1 cellular context compared by ENCODE assay signal in genomic region chr10:13348216-13349017, GRCh38.
TF ChIP-seq lines count a peak whose summit lies in the region.

TSS of gene SEPHS1 (minus strand) at chr10:13348293. CDS start at chr10:13344950, 3,343 bp downstream.

TF ChIP-seq in HEK293, 187 proteins besides CTCF, POLR2A, EP300 and RAD21 (continued from another document and continues in another):
- TF ChIP-seq PRDM1 (tag by site-specific recombination; IDR thresholded peaks at IDR 0.05) (no peak), HOXD13 (CRISPR knock-in tag; IDR thresholded peaks at IDR 0.05; ENCODE audit: borderline replicate concordance) (no peak), ZNF23 (tag by site-specific recombination; IDR thresholded peaks at IDR 0.05; ENCODE audit: borderline replicate concordance) (no peak), BCL11B (tag by site-specific recombination; IDR thresholded peaks at IDR 0.05; ENCODE audit: low read depth) (0 out of 2 replicates have a peak, but pooled peaks have one; percentile 35), ZNF677 (tag by site-specific recombination; IDR thresholded peaks at IDR 0.05) (no peak), YY2 (tag by site-specific recombination; IDR thresholded peaks at IDR 0.05) (0 out of 2 replicates have a peak, but pooled peaks have one; percentile 16), ZNF544 (tag by site-specific recombination; IDR thresholded peaks at IDR 0.05) (no peak), ZNF707 (tag by site-specific recombination; IDR thresholded peaks at IDR 0.05) (no peak), ZNF302 (tag by site-specific recombination; IDR thresholded peaks at IDR 0.05; ENCODE audit: low read depth) (no peak), ZNF311 (tag by site-specific recombination; IDR thresholded peaks at IDR 0.05; ENCODE audit: borderline replicate concordance) (no peak), ZNF792 (tag by site-specific recombination; IDR thresholded peaks at IDR 0.05) (0 out of 2 replicates have a peak, but pooled peaks have one; percentile 63), ZBTB26 (tag by site-specific recombination; optimal IDR thresholded peaks at IDR 0.05) (peak; percentile 91), ZNF510 (tag by site-specific recombination; IDR thresholded peaks at IDR 0.05; ENCODE audit: insufficient replicate concordance) (no peak), SP7 (tag by site-specific recombination; IDR thresholded peaks at IDR 0.05) (peak; percentile 56; the same call in 1 of the 2 replicates), ZBTB11 (tag by site-specific recombination; conservative IDR thresholded peaks at IDR 0.05; ENCODE audit: low read depth) (peak; percentile 51), ZNF114 (tag by site-specific recombination; IDR thresholded peaks at IDR 0.05) (no peak), GLI4 (tag by site-specific recombination; IDR thresholded peaks at IDR 0.05) (no peak), SP3 (tag by site-specific recombination; IDR thresholded peaks at IDR 0.05) (peak; percentile 67), ZNF146 (tag by site-specific recombination; IDR thresholded peaks at IDR 0.05) (no peak), ZFP37 (tag by site-specific recombination; IDR thresholded peaks at IDR 0.05) (peak; percentile 56; the same call in 1 of the 2 replicates), ZNF837 (tag by site-specific recombination; IDR thresholded peaks at IDR 0.05) (no peak), ZBTB8A (tag by site-specific recombination; IDR thresholded peaks at IDR 0.05) (peak; percentile 96), ZNF843 (tag by site-specific recombination; IDR thresholded peaks at IDR 0.05) (peak; percentile 39; the same call in 1 of the 2 replicates), ZNF654 (tag by site-specific recombination; IDR thresholded peaks at IDR 0.05; ENCODE audit: low read depth) (no peak), ZNF214 (tag by site-specific recombination; IDR thresholded peaks at IDR 0.05; ENCODE audit: borderline replicate concordance) (no peak), ZNF433 (tag by site-specific recombination; IDR thresholded peaks at IDR 0.05; ENCODE audit: low read depth) (no peak), ZNF416 (tag by site-specific recombination; IDR thresholded peaks at IDR 0.05) (no peak), ZSCAN30 (tag by site-specific recombination; IDR thresholded peaks at IDR 0.05) (peak; percentile 88; the same call in 1 of the 2 replicates), SP2 (tag by site-specific recombination; IDR thresholded peaks at IDR 0.05) (peak; percentile 80), ZNF76 (tag by site-specific recombination; IDR thresholded peaks at IDR 0.05; ENCODE audit: borderline replicate concordance, low read depth) (peak; percentile 52; the same call in 1 of the 2 replicates), ZNF658 (tag by site-specific recombination; IDR thresholded peaks at IDR 0.05) (no peak), ZBTB7A (tag by site-specific recombination; IDR thresholded peaks at IDR 0.05; ENCODE audit: low read depth) (no peak), ZNF184 (tag by site-specific recombination; IDR thresholded peaks at IDR 0.05) (no peak), KLF17 (tag by site-specific recombination; IDR thresholded peaks at IDR 0.05) (peak; percentile 57), ZEB2 (tag by site-specific recombination; IDR thresholded peaks at IDR 0.05) (peak; percentile 91), ZNF24 (tag by site-specific recombination; IDR thresholded peaks at IDR 0.05) (peak; percentile 38; the same call in 1 of the 2 replicates), IKZF3 (tag by site-specific recombination; IDR thresholded peaks at IDR 0.05) (peak; percentile 78), ZNF138 (tag by site-specific recombination; IDR thresholded peaks at IDR 0.05; ENCODE audit: borderline replicate concordance) (no peak), ZXDB (tag by site-specific recombination; IDR thresholded peaks at IDR 0.05) (peak; percentile 87), ZNF514 (tag by site-specific recombination; IDR thresholded peaks at IDR 0.05) (no peak)
- TF ChIP-seq, protein P1, sequence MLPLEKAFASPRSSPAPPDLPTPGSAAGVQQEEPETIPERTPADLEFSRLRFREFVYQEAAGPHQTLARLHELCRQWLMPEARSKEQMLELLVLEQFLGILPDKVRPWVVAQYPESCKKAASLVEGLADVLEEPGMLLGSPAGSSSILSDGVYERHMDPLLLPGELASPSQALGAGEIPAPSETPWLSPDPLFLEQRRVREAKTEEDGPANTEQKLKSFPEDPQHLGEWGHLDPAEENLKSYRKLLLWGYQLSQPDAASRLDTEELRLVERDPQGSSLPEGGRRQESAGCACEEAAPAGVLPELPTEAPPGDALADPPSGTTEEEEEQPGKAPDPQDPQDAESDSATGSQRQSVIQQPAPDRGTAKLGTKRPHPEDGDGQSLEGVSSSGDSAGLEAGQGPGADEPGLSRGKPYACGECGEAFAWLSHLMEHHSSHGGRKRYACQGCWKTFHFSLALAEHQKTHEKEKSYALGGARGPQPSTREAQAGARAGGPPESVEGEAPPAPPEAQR (tag by site-specific recombination; IDR thresholded peaks at IDR 0.05), result no peak
- TF ChIP-seq, protein P2, sequence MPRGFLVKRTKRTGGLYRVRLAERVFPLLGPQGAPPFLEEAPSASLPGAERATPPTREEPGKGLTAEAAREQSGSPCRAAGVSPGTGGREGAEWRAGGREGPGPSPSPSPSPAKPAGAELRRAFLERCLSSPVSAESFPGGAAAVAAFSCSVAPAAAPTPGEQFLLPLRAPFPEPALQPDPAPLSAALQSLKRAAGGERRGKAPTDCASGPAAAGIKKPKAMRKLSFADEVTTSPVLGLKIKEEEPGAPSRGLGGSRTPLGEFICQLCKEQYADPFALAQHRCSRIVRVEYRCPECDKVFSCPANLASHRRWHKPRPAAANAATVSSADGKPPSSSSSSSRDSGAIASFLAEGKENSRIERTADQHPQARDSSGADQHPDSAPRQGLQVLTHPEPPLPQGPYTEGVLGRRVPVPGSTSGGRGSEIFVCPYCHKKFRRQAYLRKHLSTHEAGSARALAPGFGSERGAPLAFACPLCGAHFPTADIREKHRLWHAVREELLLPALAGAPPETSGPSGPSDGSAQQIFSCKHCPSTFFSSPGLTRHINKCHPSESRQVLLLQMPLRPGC (tag by site-specific recombination; IDR thresholded peaks at IDR 0.05), result peak; percentile 56; the same call in 1 of the 2 replicates
- TF ChIP-seq, protein P3, sequence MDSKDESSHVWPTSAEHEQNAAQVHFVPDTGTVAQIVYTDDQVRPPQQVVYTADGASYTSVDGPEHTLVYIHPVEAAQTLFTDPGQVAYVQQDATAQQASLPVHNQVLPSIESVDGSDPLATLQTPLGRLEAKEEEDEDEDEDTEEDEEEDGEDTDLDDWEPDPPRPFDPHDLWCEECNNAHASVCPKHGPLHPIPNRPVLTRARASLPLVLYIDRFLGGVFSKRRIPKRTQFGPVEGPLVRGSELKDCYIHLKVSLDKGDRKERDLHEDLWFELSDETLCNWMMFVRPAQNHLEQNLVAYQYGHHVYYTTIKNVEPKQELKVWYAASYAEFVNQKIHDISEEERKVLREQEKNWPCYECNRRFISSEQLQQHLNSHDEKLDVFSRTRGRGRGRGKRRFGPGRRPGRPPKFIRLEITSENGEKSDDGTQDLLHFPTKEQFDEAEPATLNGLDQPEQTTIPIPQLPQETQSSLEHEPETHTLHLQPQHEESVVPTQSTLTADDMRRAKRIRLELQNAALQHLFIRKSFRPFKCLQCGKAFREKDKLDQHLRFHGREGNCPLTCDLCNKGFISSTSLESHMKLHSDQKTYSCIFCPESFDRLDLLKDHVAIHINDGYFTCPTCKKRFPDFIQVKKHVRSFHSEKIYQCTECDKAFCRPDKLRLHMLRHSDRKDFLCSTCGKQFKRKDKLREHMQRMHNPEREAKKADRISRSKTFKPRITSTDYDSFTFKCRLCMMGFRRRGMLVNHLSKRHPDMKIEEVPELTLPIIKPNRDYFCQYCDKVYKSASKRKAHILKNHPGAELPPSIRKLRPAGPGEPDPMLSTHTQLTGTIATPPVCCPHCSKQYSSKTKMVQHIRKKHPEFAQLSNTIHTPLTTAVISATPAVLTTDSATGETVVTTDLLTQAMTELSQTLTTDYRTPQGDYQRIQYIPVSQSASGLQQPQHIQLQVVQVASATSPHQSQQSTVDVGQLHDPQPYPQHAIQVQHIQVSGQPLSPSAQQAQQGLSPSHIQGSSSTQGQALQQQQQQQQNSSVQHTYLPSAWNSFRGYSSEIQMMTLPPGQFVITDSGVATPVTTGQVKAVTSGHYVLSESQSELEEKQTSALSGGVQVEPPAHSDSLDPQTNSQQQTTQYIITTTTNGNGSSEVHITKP (tag by site-specific recombination; IDR thresholded peaks at IDR 0.05), result peak; percentile 36; the same call in 1 of the 2 replicates
- TF ChIP-seq, protein P4, sequence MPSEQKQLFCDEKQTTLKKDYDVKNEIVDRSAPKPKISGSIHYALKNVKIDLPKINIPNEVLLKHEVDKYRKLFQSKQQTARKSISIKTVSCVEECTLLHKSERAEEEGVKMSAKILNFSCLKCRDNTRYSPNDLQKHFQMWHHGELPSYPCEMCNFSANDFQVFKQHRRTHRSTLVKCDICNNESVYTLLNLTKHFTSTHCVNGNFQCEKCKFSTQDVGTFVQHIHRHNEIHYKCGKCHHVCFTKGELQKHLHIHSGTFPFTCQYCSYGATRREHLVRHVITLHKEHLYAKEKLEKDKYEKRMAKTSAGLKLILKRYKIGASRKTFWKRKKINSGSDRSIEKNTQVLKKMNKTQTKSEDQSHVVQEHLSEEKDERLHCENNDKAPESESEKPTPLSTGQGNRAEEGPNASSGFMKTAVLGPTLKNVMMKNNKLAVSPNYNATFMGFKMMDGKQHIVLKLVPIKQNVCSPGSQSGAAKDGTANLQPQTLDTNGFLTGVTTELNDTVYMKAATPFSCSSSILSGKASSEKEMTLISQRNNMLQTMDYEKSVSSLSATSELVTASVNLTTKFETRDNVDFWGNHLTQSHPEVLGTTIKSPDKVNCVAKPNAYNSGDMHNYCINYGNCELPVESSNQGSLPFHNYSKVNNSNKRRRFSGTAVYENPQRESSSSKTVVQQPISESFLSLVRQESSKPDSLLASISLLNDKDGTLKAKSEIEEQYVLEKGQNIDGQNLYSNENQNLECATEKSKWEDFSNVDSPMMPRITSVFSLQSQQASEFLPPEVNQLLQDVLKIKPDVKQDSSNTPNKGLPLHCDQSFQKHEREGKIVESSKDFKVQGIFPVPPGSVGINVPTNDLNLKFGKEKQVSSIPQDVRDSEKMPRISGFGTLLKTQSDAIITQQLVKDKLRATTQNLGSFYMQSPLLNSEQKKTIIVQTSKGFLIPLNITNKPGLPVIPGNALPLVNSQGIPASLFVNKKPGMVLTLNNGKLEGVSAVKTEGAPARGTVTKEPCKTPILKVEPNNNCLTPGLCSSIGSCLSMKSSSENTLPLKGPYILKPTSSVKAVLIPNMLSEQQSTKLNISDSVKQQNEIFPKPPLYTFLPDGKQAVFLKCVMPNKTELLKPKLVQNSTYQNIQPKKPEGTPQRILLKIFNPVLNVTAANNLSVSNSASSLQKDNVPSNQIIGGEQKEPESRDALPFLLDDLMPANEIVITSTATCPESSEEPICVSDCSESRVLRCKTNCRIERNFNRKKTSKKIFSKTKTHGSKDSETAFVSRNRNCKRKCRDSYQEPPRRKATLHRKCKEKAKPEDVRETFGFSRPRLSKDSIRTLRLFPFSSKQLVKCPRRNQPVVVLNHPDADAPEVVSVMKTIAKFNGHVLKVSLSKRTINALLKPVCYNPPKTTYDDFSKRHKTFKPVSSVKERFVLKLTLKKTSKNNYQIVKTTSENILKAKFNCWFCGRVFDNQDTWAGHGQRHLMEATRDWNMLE (tag by site-specific recombination; conservative IDR thresholded peaks at IDR 0.05; ENCODE audit: low read depth), result no peak
- TF ChIP-seq, protein P5, sequence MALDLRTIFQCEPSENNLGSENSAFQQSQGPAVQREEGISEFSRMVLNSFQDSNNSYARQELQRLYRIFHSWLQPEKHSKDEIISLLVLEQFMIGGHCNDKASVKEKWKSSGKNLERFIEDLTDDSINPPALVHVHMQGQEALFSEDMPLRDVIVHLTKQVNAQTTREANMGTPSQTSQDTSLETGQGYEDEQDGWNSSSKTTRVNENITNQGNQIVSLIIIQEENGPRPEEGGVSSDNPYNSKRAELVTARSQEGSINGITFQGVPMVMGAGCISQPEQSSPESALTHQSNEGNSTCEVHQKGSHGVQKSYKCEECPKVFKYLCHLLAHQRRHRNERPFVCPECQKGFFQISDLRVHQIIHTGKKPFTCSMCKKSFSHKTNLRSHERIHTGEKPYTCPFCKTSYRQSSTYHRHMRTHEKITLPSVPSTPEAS (tag by site-specific recombination; IDR thresholded peaks at IDR 0.05), result no peak
